In genomic region chr15:56886450-56886856, GRCh38 we compare ENCODE assay signal across 9 cellular contexts. TPM values are rescaled to one million over a fixed set of nuclear protein-coding genes. Genes with fewer than 3 reads are reported as not detected.
DNase-seq lines count a peak whose midpoint lies in the region; ATAC-seq, FAIRE-seq and TF ChIP-seq lines count a peak whose summit lies in the region.
"Had no signal": no experiment of that assay in that cellular context is flagged by ENCODE, and none has a peak within 500 bp of the region (broad histone marks: within the 10 kb centered on the region; RNA-seq: fewer than 3 reads in every experiment).

No MANE protein-coding gene starts in this region.

- no peaks in the 10 kb centered on the region for H3K36me3 Mint-ChIP-seq in activated CD4-positive, alpha-beta memory T cell treated with anti-CD3 and anti-CD28 coated beads for 36 hours

- H3K4me3 ChIP-seq in left ventricle myocardium inferior (peak overlapping the region; percentile 78), small intestine (ENCODE audit: low read depth in 1 of 2, low read length in 2 of 2) (peak overlapping the region; percentile 52 to 71)

- TF ChIP-seq CTCF in left ventricle myocardium inferior (IDR thresholded peaks at IDR 0.05; ENCODE audit: borderline replicate concordance): no peak

- H3K27ac Mint-ChIP-seq in activated CD4-positive, alpha-beta memory T cell treated with anti-CD3 and anti-CD28 coated beads for 36 hours: peak overlapping the region; percentile 78

- no peak for ATAC-seq in HG02973 (IDR thresholded peaks at IDR 0.05; ENCODE audit: unreplicated experiment)
- ATAC-seq in GM18505 (IDR thresholded peaks at IDR 0.05; ENCODE audit: unreplicated experiment): no peak
- no peak for ATAC-seq in GM21367 (IDR thresholded peaks at IDR 0.05; ENCODE audit: unreplicated experiment)

- H3K9me3 Mint-ChIP-seq in activated CD4-positive, alpha-beta memory T cell treated with anti-CD3 and anti-CD28 coated beads for 36 hours: no peaks in the 10 kb centered on the region

- H3K4me1 ChIP-seq in left ventricle myocardium inferior: peaks cover 25% of the 10 kb centered on the region
- peaks cover 0 to 3% of the 10 kb centered on the region in 2 donors for H3K4me1 ChIP-seq in small intestine (ENCODE audit: control insufficient read depth in 2 of 2, insufficient read depth in 1 of 2, low read depth in 1 of 2, low read length in 1 of 2)

- H3K27ac ChIP-seq in left ventricle myocardium inferior (replicated peaks): peak overlapping the region; percentile 99
- peak overlapping the region; percentile 93 to 95 for H3K27ac ChIP-seq in small intestine (ENCODE audit: low read depth in 1 of 2, low read length in 1 of 2)

- no peak for FAIRE-seq in small intestine (lab: Jason Lieb, UNC)
- FAIRE-seq: endometrium had no signal

- intact Hi-C loops in left ventricle myocardium inferior (cut with micrococcal nuclease) (loop anchor here (5.0 kb wide), 1 partner anchor 36 kb away; no protein-coding TSS in a partner anchor), cardiac septum (cut with DNase I) (loop anchor here (10.0 kb wide), 1 partner anchor 152 kb away; the partner anchor contains the start of gene ZNF280D)
- intact Hi-C loops in activated CD4-positive, alpha-beta memory T cell treated with anti-CD3 and anti-CD28 coated beads for 36 hours (cut with micrococcal nuclease): loop anchor here (2.0 kb wide), 1 partner anchor 154 kb away; the partner anchor contains the start of gene ZNF280D

- H3K27me3 ChIP-seq in left ventricle myocardium inferior (ENCODE audit: low read depth) (no peaks in the 10 kb centered on the region), small intestine (ENCODE audit: control insufficient read depth in 2 of 2, insufficient read depth in 2 of 2, low read length in 2 of 2) (no peaks in the 10 kb centered on the region)

- H3K27me3 Mint-ChIP-seq in activated CD4-positive, alpha-beta memory T cell treated with anti-CD3 and anti-CD28 coated beads for 36 hours: no peaks in the 10 kb centered on the region

- 25 to 39% (median 37%) methylated on average over 5 of the region's 5 CpGs for WGBS in small intestine, 3 donors

- POLR2A ChIA-PET in activated CD4-positive, alpha-beta memory T cell treated with anti-CD3 and anti-CD28 coated beads for 36 hours (lab: Charles Lee): interaction anchor here (2.3 kb wide), 1 partner anchor 32 kb away, joined by 28 read pairs; the partner anchor contains the start of gene TCF12

- H3K9me3 ChIP-seq in left ventricle myocardium inferior (replicated peaks): no peaks in the 10 kb centered on the region
- no peaks in the 10 kb centered on the region for H3K9me3 ChIP-seq in small intestine (ENCODE audit: control insufficient read depth, low read depth)

- DNase-seq in left ventricle myocardium inferior: no peak
- no peak for DNase-seq in cardiac septum (ENCODE audit: low spot score)
- peak; percentile 14 for DNase-seq in activated CD4-positive, alpha-beta memory T cell treated with anti-CD3 and anti-CD28 coated beads for 36 hours
- DNase-seq in glomerular visceral epithelial cell (ENCODE audit: extremely low spot score): peak; percentile 2
- DNase-seq in small intestine: no peak

- H3K4me3 Mint-ChIP-seq in activated CD4-positive, alpha-beta memory T cell treated with anti-CD3 and anti-CD28 coated beads for 36 hours: peak overlapping the region; percentile 77

- peaks cover 26% of the 10 kb centered on the region for H3K4me1 Mint-ChIP-seq in activated CD4-positive, alpha-beta memory T cell treated with anti-CD3 and anti-CD28 coated beads for 36 hours (ENCODE audit: low read depth)

- CTCF ChIA-PET in activated CD4-positive, alpha-beta memory T cell treated with anti-CD3 and anti-CD28 coated beads for 36 hours (lab: Charles Lee): interaction anchor here (0.5 kb wide), 1 partner anchor 24 kb away, joined by 3 read pairs; no protein-coding TSS in a partner anchor

- TF ChIP-seq POLR2A in GM18505 (IDR thresholded peaks at IDR 0.05; ENCODE audit: borderline replicate concordance, extremely low read depth, insufficient read depth, insufficient read length): no peak

- no peaks in the 10 kb centered on the region for H3K36me3 ChIP-seq in left ventricle myocardium inferior
- no peaks in the 10 kb centered on the region for H3K36me3 ChIP-seq in small intestine (ENCODE audit: control insufficient read depth in 2 of 2, insufficient read depth in 2 of 2, low read length in 2 of 2)

RNA-seq across cellular contexts. Expression of gene TCF12, which starts 32.0 kb away (rescaled TPM):
- total RNA-seq in left ventricle myocardium inferior: 52.1 TPM
- 57.3 TPM for total RNA-seq in cardiac septum
- total RNA-seq in activated CD4-positive, alpha-beta memory T cell treated with anti-CD3 and anti-CD28 coated beads for 36 hours: 10 to 100 TPM; 63.7 to 64.6 TPM
- 10 to 100 TPM; 15.4 to 20.9 (median 16.1) TPM for polyA plus RNA-seq in small intestine

Comparison
In these comparisons a context has a peak if more than half of its experiments do, and no peak if none do; other contexts are left out.
1. DNase-seq: peak in activated CD4-positive, alpha-beta memory T cell treated with anti-CD3 and anti-CD28 coated beads for 36 hours (single experiment) and glomerular visceral epithelial cell (single experiment); none in left ventricle myocardium inferior (single experiment), cardiac septum (single experiment) and small intestine (single experiment).